ENCODE assay signal across 8 cellular contexts in the genomic region with DNA sequence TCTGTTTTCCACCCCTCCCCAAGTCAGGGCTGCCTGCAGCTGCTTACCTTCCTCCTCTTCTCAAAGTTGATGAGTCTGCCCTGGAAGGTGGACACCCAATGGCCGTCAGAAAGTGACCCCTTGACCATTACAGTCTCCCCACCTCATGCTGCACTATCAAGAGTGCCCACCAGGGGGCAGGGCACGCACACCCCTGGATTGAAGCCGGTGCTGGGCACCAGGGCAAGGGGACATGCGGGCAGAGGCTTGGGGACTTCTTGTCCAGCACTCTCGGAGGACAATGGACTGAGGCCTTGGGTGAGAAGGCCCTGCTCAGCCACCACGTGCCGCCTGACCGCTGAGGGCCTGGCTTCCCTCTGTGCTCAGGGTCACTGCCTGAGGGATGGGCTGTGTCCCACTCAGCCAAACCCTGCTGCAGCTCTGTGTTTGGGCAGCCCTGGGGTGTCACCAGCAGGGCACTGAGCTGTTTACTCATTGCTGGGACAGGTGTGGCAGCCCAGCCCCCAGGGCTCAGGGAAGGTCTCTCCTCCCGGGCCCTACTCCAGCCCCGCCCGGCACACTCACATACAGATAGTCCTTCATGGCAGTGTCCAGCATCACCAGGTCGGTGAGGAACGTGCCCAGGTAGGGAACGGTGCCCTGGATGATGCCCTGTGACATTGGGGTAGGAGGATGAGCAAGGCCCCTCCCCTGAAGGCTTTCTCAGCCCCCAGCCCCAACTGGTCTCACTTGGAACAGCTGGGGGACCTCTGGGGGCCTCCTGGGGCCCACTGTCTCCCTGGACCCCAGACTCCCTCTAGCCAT. TPM values are rescaled to one million over a fixed set of nuclear protein-coding genes. Genes with fewer than 3 reads are reported as not detected.
DNase-seq lines count a peak whose midpoint lies in the region; ATAC-seq and TF ChIP-seq lines count a peak whose summit lies in the region.

No MANE protein-coding gene starts in this region.

- peak; percentile 96 for TF ChIP-seq CTCF in MM.1S (IDR thresholded peaks at IDR 0.05; ENCODE audit: low read length)

- H3K4me3 ChIP-seq in MM.1S (ENCODE audit: low read length): no peak overlapping the region

- no peak for ATAC-seq in GM21528 (IDR thresholded peaks at IDR 0.05; ENCODE audit: low FRiP score, unreplicated experiment)
- ATAC-seq in HG03280 (IDR thresholded peaks at IDR 0.05; ENCODE audit: unreplicated experiment): no peak

- no peak overlapping the region for H3K9ac ChIP-seq in MM.1S (ENCODE audit: low read length)

- H3K4me2 ChIP-seq in MM.1S (ENCODE audit: low read depth, low read length): no peak overlapping the region

- no peaks in the 10 kb centered on the region for H3K36me3 ChIP-seq in MM.1S (replicated peaks; ENCODE audit: insufficient read depth, low read length)

- H3K27ac ChIP-seq in MM.1S (ENCODE audit: low read length): no peak overlapping the region

- H3K27me3 ChIP-seq in MM.1S (replicated peaks; ENCODE audit: insufficient read depth, low read length): no peaks in the 10 kb centered on the region

- no peak overlapping the region for H2AFZ ChIP-seq in MM.1S (ENCODE audit: low read length)

- H3K4me1 ChIP-seq in MM.1S (ENCODE audit: low read length): no peaks in the 10 kb centered on the region

- H3F3A ChIP-seq in MM.1S (ENCODE audit: insufficient read depth, low read length): no peaks in the 10 kb centered on the region

- no peaks in the 10 kb centered on the region for H3K9me2 ChIP-seq in MM.1S (replicated peaks; ENCODE audit: insufficient read depth, low read length)

- H3K79me2 ChIP-seq in MM.1S (ENCODE audit: low read length): no peaks in the 10 kb centered on the region

- no peaks in the 10 kb centered on the region for H4K20me1 ChIP-seq in MM.1S (ENCODE audit: insufficient read depth, low read length)

- no peaks in the 10 kb centered on the region for H3K9me3 ChIP-seq in MM.1S (replicated peaks; ENCODE audit: insufficient read depth, low read length)

- peak; percentile 62 for DNase-seq in ELR (ENCODE audit: low read depth)
- peak; percentile 46 for DNase-seq in MM.1S
- peak; percentile 83 for DNase-seq in activated CD8-positive, alpha-beta memory T cell treated with anti-CD3 and anti-CD28 coated beads, Interleukin-2, amount 50 U/mL, for 48 hours
- peak; percentile 70 for DNase-seq in epidermal melanocyte (ENCODE audit: insufficient read length, low spot score)
- peak; percentile 69 for DNase-seq in myocyte (ENCODE audit: low read depth)
- peak; percentile 70 for DNase-seq in ureter (ENCODE audit: low spot score)

RNA-seq across cellular contexts. Expression of a gene that starts 17.7 kb away (rescaled TPM):
- total RNA-seq in myocyte (11.3 and 17.6 TPM in 2 replicates), ureter (57.9 TPM)
- 13.4 TPM for polyA plus RNA-seq in myocyte (2012)

RNA-seq across cellular contexts. Expression of a gene that starts 41.6 kb away (rescaled TPM):
- total RNA-seq in myocyte (0.67 and 0.73 TPM in 2 replicates), ureter (3.0 TPM)
- polyA plus RNA-seq in myocyte (2012): 0.59 TPM
